In the genomic region with DNA sequence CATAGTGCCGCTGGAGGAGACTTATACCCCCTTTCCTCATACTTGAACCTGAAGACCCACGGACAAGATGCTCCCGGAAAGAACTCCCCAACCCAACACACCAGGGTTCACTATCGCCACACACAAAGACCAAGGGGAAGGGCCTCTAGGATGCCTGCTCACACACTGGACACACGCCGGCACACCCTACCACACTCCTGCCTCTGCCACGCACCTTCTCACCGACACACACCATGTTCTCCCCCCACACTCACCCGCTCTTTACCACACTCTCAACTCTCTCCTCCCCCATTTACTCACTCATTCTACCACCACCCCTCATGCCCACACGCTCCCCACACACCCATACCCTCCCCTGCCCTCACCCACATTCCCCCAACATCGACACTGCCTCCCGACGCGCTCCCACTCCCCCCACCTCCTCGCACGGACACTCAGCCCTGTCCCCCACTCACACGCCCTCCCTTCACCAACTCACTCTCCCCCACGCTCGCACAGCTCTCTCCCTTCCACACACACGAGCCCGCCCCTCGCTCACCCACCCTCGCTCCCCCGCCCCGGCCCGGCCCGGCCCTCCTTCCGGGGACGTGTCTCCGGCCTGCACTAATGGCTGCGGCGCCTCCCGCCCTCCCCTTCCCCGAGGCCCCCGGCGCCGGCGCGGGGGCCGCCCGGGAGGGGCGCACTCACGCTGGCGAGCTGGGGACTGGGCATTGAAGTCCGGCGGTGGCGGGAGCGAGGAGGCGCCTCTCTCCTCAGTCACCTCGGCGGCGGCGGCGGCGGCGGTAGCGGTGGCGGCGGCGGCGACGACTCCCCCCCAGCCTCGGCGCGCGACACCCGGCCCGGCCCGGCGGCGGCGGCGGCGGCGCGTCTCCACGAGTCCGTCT, we compare ENCODE assay signal across 8 cellular contexts. TPM values are rescaled to one million over a fixed set of nuclear protein-coding genes. Genes with fewer than 3 reads are reported as not detected.
DNase-seq lines count a peak whose midpoint lies in the region; ATAC-seq lines count a peak whose summit lies in the region.

No MANE protein-coding gene starts in this region.

- H3K9me2 ChIP-seq in Karpas-422 (replicated peaks; ENCODE audit: insufficient read depth, low read length): no peaks in the 10 kb centered on the region

- peaks cover 53% of the 10 kb centered on the region for H3K79me2 ChIP-seq in Karpas-422 (ENCODE audit: low read length)

- H3K4me1 ChIP-seq in Karpas-422 (ENCODE audit: low read length) (peaks cover 63% of the 10 kb centered on the region), ectodermal cell (ENCODE audit: control insufficient read depth, insufficient read depth, low read length) (peaks cover 13% of the 10 kb centered on the region)

- peak; percentile 11 for ATAC-seq in GM21576 (IDR thresholded peaks at IDR 0.05; ENCODE audit: unreplicated experiment)

- peaks cover 66% of the 10 kb centered on the region for H3K4me1 Mint-ChIP-seq in activated CD4-positive, alpha-beta memory T cell treated with anti-CD3 and anti-CD28 coated beads for 36 hours (ENCODE audit: low read depth)

- H3K27me3 ChIP-seq in Karpas-422 (ENCODE audit: low read length) (no peaks in the 10 kb centered on the region), ectodermal cell (ENCODE audit: control insufficient read depth, insufficient read depth, low read length, poor library complexity, severe bottlenecking) (no peaks in the 10 kb centered on the region)

- peak overlapping the region; percentile 95 for H3K4me2 ChIP-seq in Karpas-422 (ENCODE audit: low read depth, low read length, poor library complexity, severe bottlenecking)

- H3K4me3 ChIP-seq in Karpas-422 (ENCODE audit: low read length) (peak overlapping the region; percentile 98), ectodermal cell (ENCODE audit: insufficient read depth, low read depth, low read length) (peak overlapping the region; percentile 75)

- peak overlapping the region; percentile 96 for H3K9ac ChIP-seq in Karpas-422 (ENCODE audit: low read length)

- H3K27me3 Mint-ChIP-seq in activated CD4-positive, alpha-beta memory T cell treated with anti-CD3 and anti-CD28 coated beads for 36 hours: no peaks in the 10 kb centered on the region

- H3K36me3 Mint-ChIP-seq in activated CD4-positive, alpha-beta memory T cell treated with anti-CD3 and anti-CD28 coated beads for 36 hours: peaks cover 32% of the 10 kb centered on the region

- POLR2A ChIA-PET in activated CD4-positive, alpha-beta memory T cell treated with anti-CD3 and anti-CD28 coated beads for 36 hours (lab: Charles Lee): interaction anchor here (0.7 to 8.6 kb wide), 11 partner anchors 8 to 170 kb away, joined by 3 to 130 read pairs (median 4); partner anchors contain the start of genes KHDRBS1 and KPNA6

- H4K20me1 ChIP-seq in Karpas-422 (ENCODE audit: insufficient read depth, low read depth, low read length): peaks cover 50% of the 10 kb centered on the region

- H3K4me3 Mint-ChIP-seq in activated CD4-positive, alpha-beta memory T cell treated with anti-CD3 and anti-CD28 coated beads for 36 hours: peak overlapping the region; percentile 98

- no peaks in the 10 kb centered on the region for H3K36me3 ChIP-seq in Karpas-422 (ENCODE audit: insufficient read depth, low read length)
- no peaks in the 10 kb centered on the region for H3K36me3 ChIP-seq in ectodermal cell (ENCODE audit: control insufficient read depth, insufficient read depth, low read length)

- DNase-seq in EL (peak; percentile 63), Karpas-422 (peak; percentile 85), medulla oblongata (ENCODE audit: extremely low spot score) (peak; percentile 85), cerebellar nuclear complex (lab: John Stamatoyannopoulos, UW) (no peak)
- peak; percentile 84 for DNase-seq in activated CD4-positive, alpha-beta memory T cell treated with anti-CD3 and anti-CD28 coated beads for 36 hours
- peak; percentile 57 for DNase-seq in stimulated activated CD8-positive, alpha-beta memory T cell treated with anti-CD3 and anti-CD28 coated beads, Interleukin-12 subunit alpha, Interleukin-12 subunit beta, amount 100 ng/mL, for 24 hours (ENCODE audit: extremely low read depth)

- H3K27ac ChIP-seq in Karpas-422 (ENCODE audit: low read length): peak overlapping the region; percentile 83
- peak overlapping the region; percentile 74 for H3K27ac ChIP-seq in ectodermal cell (ENCODE audit: insufficient read depth, low read depth, low read length, poor library complexity, severe bottlenecking)

- CTCF ChIA-PET in activated CD4-positive, alpha-beta memory T cell treated with anti-CD3 and anti-CD28 coated beads for 36 hours (lab: Charles Lee): interaction anchor here (0.7 to 15.5 kb wide), 9 partner anchors 8 to 199 kb away, joined by 3 to 487 read pairs (median 4); partner anchors contain the start of gene SPOCD1

- intact Hi-C loops in activated CD4-positive, alpha-beta memory T cell treated with anti-CD3 and anti-CD28 coated beads for 36 hours (cut with micrococcal nuclease): loop anchor here (2.0 to 10.0 kb wide), 4 partner anchors 135 to 1183 kb away; partner anchors contain the start of genes LAPTM5, MARCKSL1 and TMEM39B

- H3K9me3 ChIP-seq in Karpas-422 (ENCODE audit: low read length) (no peaks in the 10 kb centered on the region), ectodermal cell (ENCODE audit: control insufficient read depth, low read length) (no peaks in the 10 kb centered on the region)

- 0 to 1% methylated on average over 76 to 78 of the region's 78 CpGs for WGBS in ectodermal cell, 2 experiments

- H2AFZ ChIP-seq in Karpas-422 (ENCODE audit: low read length): no peak overlapping the region

- no peaks in the 10 kb centered on the region for H3K9me3 Mint-ChIP-seq in activated CD4-positive, alpha-beta memory T cell treated with anti-CD3 and anti-CD28 coated beads for 36 hours

- peak overlapping the region; percentile 96 for H3K27ac Mint-ChIP-seq in activated CD4-positive, alpha-beta memory T cell treated with anti-CD3 and anti-CD28 coated beads for 36 hours

RNA-seq across cellular contexts. Expression of gene PTP4A2, which starts 0.6 kb away (rescaled TPM):
- total RNA-seq in Karpas-422 (2014; rRNA removed; shearing (Covaris generic); ENCODE audit: low replicate concordance): 215 and 401 TPM in 2 replicates
- 100 to 1,000 TPM; 275 to 285 TPM for total RNA-seq in activated CD4-positive, alpha-beta memory T cell treated with anti-CD3 and anti-CD28 coated beads for 36 hours
- 234 TPM for polyA plus RNA-seq in ectodermal cell (2013, experiment 1 of 4)
- polyA plus RNA-seq in ectodermal cell (2013, experiment 2 of 4): 243 TPM
- 141 TPM for polyA plus RNA-seq in ectodermal cell (2013, experiment 3 of 4)
- polyA plus RNA-seq in ectodermal cell (2013, experiment 4 of 4): 153 TPM

Comparison
In these comparisons a context has a peak if more than half of its experiments do, and no peak if none do; other contexts are left out.
1. DNase-seq: peak in EL (single experiment), Karpas-422 (single experiment), activated CD4-positive, alpha-beta memory T cell treated with anti-CD3 and anti-CD28 coated beads for 36 hours (single experiment), medulla oblongata (single experiment) and stimulated activated CD8-positive, alpha-beta memory T cell treated with anti-CD3 and anti-CD28 coated beads, Interleukin-12 subunit alpha, Interleukin-12 subunit beta, amount 100 ng/mL, for 24 hours (single experiment); none in cerebellar nuclear complex (0 of 2).